In the genomic region with DNA sequence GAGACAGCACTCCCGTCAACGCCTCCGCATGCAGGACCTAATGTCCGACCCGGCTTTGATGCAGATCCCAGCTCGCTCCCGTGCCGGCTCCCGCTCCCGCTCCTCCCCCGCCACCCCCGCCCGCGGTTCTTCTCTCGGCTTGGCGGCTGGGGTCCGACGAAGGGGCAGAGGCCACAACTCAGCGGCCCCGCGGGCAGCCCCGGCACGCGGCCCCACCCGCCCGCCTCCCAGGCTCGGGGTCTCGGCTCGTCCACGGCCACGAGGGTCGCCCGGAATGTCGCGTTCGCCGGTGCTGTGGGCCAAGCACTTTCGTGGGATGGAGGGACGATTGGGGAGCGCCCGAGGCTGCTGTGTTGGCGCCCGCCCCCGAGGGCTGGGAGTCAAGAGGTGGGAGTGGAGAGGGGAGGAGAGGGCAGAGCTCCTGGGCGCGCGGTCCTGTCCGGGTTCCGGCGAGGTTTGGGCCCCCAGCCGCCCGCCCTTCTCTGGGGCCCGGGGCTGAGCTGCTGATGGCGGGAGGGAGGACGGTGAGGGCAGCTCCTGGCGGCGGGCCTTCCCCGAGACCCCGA, we compare ENCODE assay signal across 1 cellular context.
TF ChIP-seq lines count a peak whose summit lies in the region.

No MANE protein-coding gene starts in this region.

TF ChIP-seq in H1, 55 proteins besides CTCF, POLR2A, EP300 and RAD21:
- TF ChIP-seq EZH2 (IDR thresholded peaks at IDR 0.05; ENCODE audit: low read depth, low read length, severe bottlenecking): peak; percentile 74
- TF ChIP-seq PHF8 (conservative IDR thresholded peaks at IDR 0.05; ENCODE audit: low read depth, low read length): no peak
- TF ChIP-seq SUZ12 (IDR thresholded peaks at IDR 0.05; ENCODE audit: low read length): peak; percentile 59
- TF ChIP-seq EGR1 (IDR thresholded peaks at IDR 0.05; ENCODE audit: borderline replicate concordance, low read depth, low read length): peak; percentile 64; the same call in 1 of the 2 replicates
